In the genomic region with DNA sequence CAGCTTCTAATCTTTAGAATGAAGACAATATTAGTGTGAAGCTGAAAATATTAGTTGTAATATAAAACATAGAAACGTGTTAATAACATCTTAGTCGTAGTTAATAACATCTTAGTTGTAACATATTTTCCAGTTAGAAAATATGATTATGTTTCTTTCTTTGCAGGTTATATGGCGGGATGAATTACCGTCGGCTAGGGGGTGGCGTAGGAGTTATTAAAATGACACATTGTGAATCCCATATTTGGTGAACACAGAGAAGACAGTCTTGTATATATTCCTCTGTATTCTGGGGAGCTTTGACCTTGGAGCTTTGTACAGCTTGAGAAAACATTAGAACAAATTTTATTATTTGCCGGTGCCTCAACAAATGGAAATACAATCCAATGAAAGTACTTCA, we compare ENCODE assay signal across 34 cellular contexts. TPM values are rescaled to one million over a fixed set of nuclear protein-coding genes. Genes with fewer than 3 reads are reported as not detected.
A peak's percentile ranks its signal among the peaks of the same experiment; 100 is the strongest.
DNase-seq lines count a peak whose midpoint lies in the region; ATAC-seq, FAIRE-seq and TF ChIP-seq lines count a peak whose summit lies in the region.
"Had no signal": no experiment of that assay in that cellular context is flagged by ENCODE, and none has a peak within 500 bp of the region (broad histone marks: within the 10 kb centered on the region; RNA-seq: fewer than 3 reads in every experiment).

No MANE protein-coding gene starts in this region.

- DNase-seq in CD4-positive, alpha-beta T cell, result no peak
- DNase-seq in CD8-positive, alpha-beta T cell, result no peak
- DNase-seq in D721Med (ENCODE audit: insufficient read length, low spot score), result no peak
- no peak for DNase-seq in GM12892 (ENCODE audit: insufficient read length)
- no peak for DNase-seq in NCI-H1930 (lab: John Stamatoyannopoulos, UW)
- DNase-seq in NCI-H82 treated with DMSO at 0.1 percent for 48 hours (lab: John Stamatoyannopoulos, UW; ENCODE audit: unreplicated experiment), result no peak
- DNase-seq: 8988T; ACHN; AML-193; BE2C; C1 segment of cervical spinal cord; Caco-2; Calu3; CD4-positive, alpha-beta memory T cell; CD4-positive, CD25-positive, alpha-beta regulatory T cell; CD8-positive, alpha-beta memory T cell; COR-L47; DMS 273 treated with DMSO at 0.1 percent for 48 hours; DMS153; DMS53; DMS79; DMS79 treated with DMSO at 0.1 percent for 48 hours; DND-41; EL had no signal

- H3K4me1 Mint-ChIP-seq in CD4-positive, alpha-beta T cell (ENCODE audit: low read depth), result no peaks in the 10 kb centered on the region
- no peaks in the 10 kb centered on the region for H3K4me1 Mint-ChIP-seq in CD8-positive, alpha-beta T cell (ENCODE audit: low read depth)
- H3K4me1 Mint-ChIP-seq: B cell; CD14-positive monocyte; CD8-positive, alpha-beta memory T cell had no signal

- no peak overlapping the region for H3K4me3 ChIP-seq in CD8-positive, alpha-beta T cell (ENCODE audit: low read depth, low read length)
- H3K4me3 ChIP-seq: A549; BLaER1; BLaER1 treated with 17β-estradiol and CSF1 and Interleukin-3, amounts not matched to agents 10 nM and 100 nM had no signal

- H3K27ac ChIP-seq in CD4-positive, alpha-beta T cell (ENCODE audit: low read depth, low read length), result no peak overlapping the region
- no peak overlapping the region for H3K27ac ChIP-seq in CD8-positive, alpha-beta T cell (ENCODE audit: low read depth, low read length)
- H3K27ac ChIP-seq: 22Rv1; A549; BLaER1; BLaER1 treated with 17β-estradiol and CSF1 and Interleukin-3, amounts not matched to agents 10 nM and 100 nM; C4-2B had no signal

- CTCF ChIA-PET in CD4-positive, alpha-beta T cell (lab: Charles Lee), result no interaction called here
- CTCF ChIA-PET in CD8-positive, alpha-beta T cell (lab: Charles Lee), result no interaction called here

- no peaks in the 10 kb centered on the region for H3K27me3 ChIP-seq in CD4-positive, alpha-beta T cell (ENCODE audit: control insufficient read depth, insufficient read depth, low read length)
- no peaks in the 10 kb centered on the region for H3K27me3 ChIP-seq in CD8-positive, alpha-beta T cell (ENCODE audit: insufficient read depth, low read length)
- H3K27me3 ChIP-seq: BE2C; BLaER1; BLaER1 treated with 17β-estradiol and CSF1 and Interleukin-3, amounts not matched to agents 10 nM and 100 nM had no signal

- peaks cover 22% of the 10 kb centered on the region for H3K36me3 ChIP-seq in CD8-positive, alpha-beta T cell (ENCODE audit: insufficient read depth, low read length)

- H3K4me3 Mint-ChIP-seq in CD4-positive, alpha-beta T cell, result no peak overlapping the region
- no peak overlapping the region for H3K4me3 Mint-ChIP-seq in CD8-positive, alpha-beta T cell
- H3K4me3 Mint-ChIP-seq: B cell; CD14-positive monocyte; CD4-positive, alpha-beta memory T cell; CD4-positive, CD25-positive, alpha-beta regulatory T cell; CD8-positive, alpha-beta memory T cell had no signal

- POLR2A ChIA-PET in CD4-positive, alpha-beta T cell (lab: Charles Lee), result no interaction called here
- POLR2A ChIA-PET in CD8-positive, alpha-beta T cell (lab: Charles Lee), result no interaction called here

- H3K9me3 Mint-ChIP-seq in CD4-positive, alpha-beta T cell, result no peaks in the 10 kb centered on the region
- H3K9me3 Mint-ChIP-seq in CD8-positive, alpha-beta T cell, result no peaks in the 10 kb centered on the region
- H3K9me3 Mint-ChIP-seq: CD14-positive monocyte; CD4-positive, alpha-beta memory T cell; CD4-positive, CD25-positive, alpha-beta regulatory T cell; CD8-positive, alpha-beta memory T cell had no signal

- H3K36me3 Mint-ChIP-seq in CD4-positive, alpha-beta T cell (ENCODE audit: low read depth), result peaks cover 75% of the 10 kb centered on the region
- peaks cover 71% of the 10 kb centered on the region for H3K36me3 Mint-ChIP-seq in CD8-positive, alpha-beta T cell

- no peaks in the 10 kb centered on the region for H3K9me3 ChIP-seq in CD4-positive, alpha-beta T cell (ENCODE audit: control insufficient read depth, low read length)
- H3K9me3 ChIP-seq in CD8-positive, alpha-beta T cell (ENCODE audit: low read length), result no peaks in the 10 kb centered on the region
- H3K9me3 ChIP-seq: A549; BE2C; BLaER1; BLaER1 treated with 17β-estradiol and CSF1 and Interleukin-3, amounts not matched to agents 10 nM and 100 nM; Caco-2 had no signal

- H3K4me1 ChIP-seq in CD8-positive, alpha-beta T cell (ENCODE audit: insufficient read depth, low read length), result no peaks in the 10 kb centered on the region
- H3K4me1 ChIP-seq: A549; BE2C; BLaER1; BLaER1 treated with 17β-estradiol and CSF1 and Interleukin-3, amounts not matched to agents 10 nM and 100 nM; Caco-2 had no signal

- peak overlapping the region; percentile 47 for H3K27ac Mint-ChIP-seq in CD4-positive, alpha-beta T cell
- peak overlapping the region; percentile 5 for H3K27ac Mint-ChIP-seq in CD8-positive, alpha-beta T cell
- H3K27ac Mint-ChIP-seq: B cell had no signal

- no peaks in the 10 kb centered on the region for H3K27me3 Mint-ChIP-seq in CD4-positive, alpha-beta T cell
- H3K27me3 Mint-ChIP-seq in CD8-positive, alpha-beta T cell (ENCODE audit: low read depth), result no peaks in the 10 kb centered on the region
- H3K27me3 Mint-ChIP-seq: B cell; CD4-positive, alpha-beta memory T cell; CD4-positive, CD25-positive, alpha-beta regulatory T cell; CD8-positive, alpha-beta memory T cell had no signal

- peak; percentile 6 for FAIRE-seq in D721Med (lab: Jason Lieb, UNC)
- FAIRE-seq in TTC549 (lab: Jason Lieb, UNC), result peak; percentile 51
- FAIRE-seq in GM12892 (lab: Jason Lieb, UNC), result no peak
- FAIRE-seq: A204.1, A549 had no signal

- no peak for ATAC-seq in CD4-positive, alpha-beta T cell (ENCODE audit: poor library complexity)
- ATAC-seq in CD8-positive, alpha-beta T cell, result no peak
- ATAC-seq in GM21717 (IDR thresholded peaks at IDR 0.05; ENCODE audit: unreplicated experiment), result no peak
- ATAC-seq: A549 had no signal

- TF ChIP-seq CTCF in CD4-positive, alpha-beta T cell (IDR thresholded peaks at IDR 0.05), result no peak
- TF ChIP-seq CTCF in CD8-positive, alpha-beta T cell (IDR thresholded peaks at IDR 0.05), result no peak
- no peak for TF ChIP-seq CTCF in D721Med (IDR thresholded peaks at IDR 0.05; ENCODE audit: insufficient read depth, missing control alignments)

- TF ChIP-seq POLR2A in GM12892 (IDR thresholded peaks at IDR 0.05; ENCODE audit: low read depth, low read length), result no peak

- intact Hi-C loops in CD4-positive, alpha-beta T cell (cut with DNase I, micrococcal nuclease), result no loop called here
- intact Hi-C loops in CD8-positive, alpha-beta T cell (cut with DNase I, micrococcal nuclease), result no loop called here

RNA-seq across cellular contexts. Expression of gene DARS2, which starts 39.5 kb away (rescaled TPM):
- total RNA-seq in CD4-positive, alpha-beta T cell, result 1 to 10 TPM; 1.7 TPM
- total RNA-seq in CD8-positive, alpha-beta T cell, result 1 to 10 TPM; 1.5 to 1.6 TPM
- polyA plus RNA-seq in GM12892 (2012; ENCODE audit: missing spikeins), result 29.2 TPM

RNA-seq across cellular contexts. Expression of gene CENPL, which starts 39.7 kb away (rescaled TPM):
- 1 to 10 TPM; 3.8 to 4.7 TPM for total RNA-seq in CD4-positive, alpha-beta T cell
- total RNA-seq in CD8-positive, alpha-beta T cell, result 1 to 10 TPM; 4.0 to 5.7 TPM
- 11.9 TPM for polyA plus RNA-seq in GM12892 (2012; ENCODE audit: missing spikeins)
